8 cellular contexts compared by ENCODE assay signal in the genomic region with DNA sequence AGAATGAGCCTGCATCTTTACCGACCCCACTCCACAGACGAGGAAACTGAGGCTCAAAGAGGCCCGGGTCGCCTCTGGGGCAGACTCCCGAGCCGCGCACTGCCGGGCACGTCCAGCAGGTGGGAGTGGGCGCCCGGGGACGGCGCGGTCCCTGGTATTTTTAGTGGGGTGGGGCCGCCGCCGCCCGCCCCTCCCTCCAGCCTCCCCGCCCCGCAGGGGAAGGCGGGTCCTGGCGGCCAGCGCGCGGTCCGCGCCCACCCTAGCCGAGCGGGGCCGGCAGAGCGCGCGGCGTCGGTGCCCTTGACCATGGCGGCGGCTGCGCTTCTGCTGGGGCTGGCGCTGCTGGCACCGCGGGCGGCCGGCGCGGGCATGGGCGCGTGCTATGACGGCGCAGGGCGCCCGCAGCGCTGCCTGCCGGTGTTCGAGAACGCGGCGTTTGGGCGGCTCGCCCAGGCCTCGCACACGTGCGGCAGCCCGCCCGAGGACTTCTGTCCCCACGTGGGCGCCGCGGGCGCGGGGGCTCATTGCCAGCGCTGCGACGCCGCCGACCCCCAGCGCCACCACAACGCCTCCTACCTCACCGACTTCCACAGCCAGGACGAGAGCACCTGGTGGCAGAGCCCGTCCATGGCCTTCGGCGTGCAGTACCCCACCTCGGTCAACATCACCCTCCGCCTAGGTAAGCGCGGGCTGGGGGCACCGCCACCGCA. TPM values are rescaled to one million over a fixed set of nuclear protein-coding genes. Genes with fewer than 3 reads are reported as not detected.
A peak's percentile ranks its signal among the peaks of the same experiment; 100 is the strongest.
DNase-seq lines count a peak whose midpoint lies in the region; ATAC-seq and TF ChIP-seq lines count a peak whose summit lies in the region.

A gene (plus strand): TSS at position 266 of the 710 bp plus-strand sequence. CDS start 41 bp downstream, at position 307.

- peak within 1 kb of the TSS; percentile 70 to 75 (median 74) for H3K4me3 Mint-ChIP-seq in brain

- H3K27ac ChIP-seq in HL-60 (replicated peaks), result no peak within 1 kb of the TSS
- peak within 1 kb of the TSS in 1 of 2 donors; percentile 28 for H3K27ac ChIP-seq in lung (ENCODE audit: low read depth in 1 of 2, low read length in 1 of 2)

- peak within 1 kb of the TSS; percentile 12 for H3K4me3 ChIP-seq in AG04449 (ENCODE audit: low read depth, low read length)
- H3K4me3 ChIP-seq in HL-60 (replicated peaks; ENCODE audit: insufficient read depth, low read length), result no peak within 1 kb of the TSS
- H3K4me3 ChIP-seq in lung, result no peak within 1 kb of the TSS

- CTCF ChIA-PET in AG04449 (lab: Yijun Ruan, JAX), result interaction anchor here (1.0 kb wide), 1 partner anchor 11 kb away, joined by 3 read pairs; no protein-coding TSS in a partner anchor

- POLR2A ChIA-PET in AG04449 (lab: Yijun Ruan, JAX), result no interaction called here

- ATAC-seq in lung (ENCODE audit: insufficient read depth, low FRiP score), result no peak
- no peak for ATAC-seq in HG03571 (IDR thresholded peaks at IDR 0.05; ENCODE audit: unreplicated experiment)
- no peak for ATAC-seq in omental fat pad (ENCODE audit: low FRiP score)

- H3K4me1 Mint-ChIP-seq in brain, result no peaks in the 10 kb centered on the region

- peaks cover 2 to 6% (median 3%) of the 10 kb centered on the region in 5 experiments for H3K9me3 Mint-ChIP-seq in brain

- peak within 1 kb of the TSS in 2 of 5 experiments; percentile 28 to 43 for H3K27ac Mint-ChIP-seq in brain

- H3K36me3 ChIP-seq in lung (ENCODE audit: control insufficient read depth in 2 of 2, insufficient read depth in 2 of 2, low read length in 2 of 2), result no peaks in the 10 kb centered on the region

- WGBS in lung, 2 donors, result 8 to 10% methylated on average over 54 to 88 of the region's 88 CpGs

- peaks cover 0 to 2% of the 10 kb centered on the region in 2 donors for H3K9me3 ChIP-seq in lung (ENCODE audit: control insufficient read depth in 2 of 2, insufficient read depth in 1 of 2, low read length in 1 of 2)

- TF ChIP-seq CTCF in AG04449 (IDR thresholded peaks at IDR 0.05; ENCODE audit: insufficient read depth, low read length, missing control alignments), result peak; percentile 25
- TF ChIP-seq CTCF in HL-60 (IDR thresholded peaks at IDR 0.05; ENCODE audit: insufficient read depth, low read length), result peak; percentile 1
- TF ChIP-seq CTCF in brain (conservative IDR thresholded peaks at IDR 0.05), result peak; percentile 54 to 66
- no peak for TF ChIP-seq CTCF in lung (IDR thresholded peaks at IDR 0.05; ENCODE audit: control extremely low read depth, extremely low read depth)
- TF ChIP-seq CTCF in omental fat pad (IDR thresholded peaks at IDR 0.05), result no peak

- no peaks in the 10 kb centered on the region for H3K36me3 Mint-ChIP-seq in brain

- DNase-seq in AG04449 (ENCODE audit: low read depth, low spot score) (no peak), HL-60 (ENCODE audit: low read depth in 1 of 2, low spot score in 1 of 2) (no peak), lung (ENCODE audit: low spot score) (no peak), SIG-M5 treated with dmso at 0.1 percent for 504 hours (lab: John Stamatoyannopoulos, UW; ENCODE audit: unreplicated experiment) (no peak), OCI-M1 (lab: John Stamatoyannopoulos, UW) (no peak), omental fat pad (ENCODE audit: low spot score) (no peak)

- peaks cover 42% of the 10 kb centered on the region for H3K27me3 ChIP-seq in HL-60 (ENCODE audit: insufficient read depth, poor library complexity, severe bottlenecking)
- no peaks in the 10 kb centered on the region for H3K27me3 ChIP-seq in lung (ENCODE audit: control insufficient read depth, insufficient read depth)

- H3K27me3 Mint-ChIP-seq in brain, result peaks cover 58% of the 10 kb centered on the region

- peaks cover 0 to 5% of the 10 kb centered on the region in 2 donors for H3K4me1 ChIP-seq in lung (ENCODE audit: control insufficient read depth in 2 of 2, insufficient read depth in 2 of 2, low read length in 2 of 2)

RNA-seq across cellular contexts. Expression of the gene that starts here (rescaled TPM):
- polyA plus RNA-seq in brain (ENCODE audit: insufficient read depth, low read depth, low replicate concordance) (11.2 TPM), lung (10 to 100 TPM; 12.1 to 16.1 TPM)
- total RNA-seq in lung (10 to 100 TPM; 10.5 to 24.3 TPM), omental fat pad (1 to 10 TPM in 1 of 4 donors, under 1 TPM in 3; 0.09 to 1.9 (median 0.65) TPM)

Comparison
In these comparisons a context has a peak if more than half of its experiments do, and no peak if none do; other contexts are left out.
1. CTCF ChIP-seq: peak in AG04449 (single experiment), HL-60 (single experiment) and brain (2 of 2); none in lung (single experiment) and omental fat pad (0 of 3).